21 cellular contexts compared by ENCODE assay signal in genomic region chr4:30953799-30954198, GRCh38.
DNase-seq lines count a peak whose midpoint lies in the region; ATAC-seq, FAIRE-seq and TF ChIP-seq lines count a peak whose summit lies in the region.
"Had no signal": no experiment of that assay in that cellular context is flagged by ENCODE, and none has a peak within 500 bp of the region (broad histone marks: within the 10 kb centered on the region; RNA-seq: fewer than 3 reads in every experiment).

No MANE protein-coding gene starts in this region.

- CTCF ChIA-PET in HCT116 (lab: Charles Lee) = no interaction called here
- CTCF ChIA-PET in activated CD4-positive, alpha-beta memory T cell treated with anti-CD3 and anti-CD28 coated beads for 36 hours (lab: Charles Lee) = no interaction called here

- H3K27me3 ChIP-seq in HCT116 (ENCODE audit: insufficient read depth, low read length) = no peaks in the 10 kb centered on the region

- no peak overlapping the region for H3K27ac Mint-ChIP-seq in activated CD4-positive, alpha-beta memory T cell treated with anti-CD3 and anti-CD28 coated beads for 36 hours
- H3K27ac Mint-ChIP-seq: CD4-positive, alpha-beta T cell; H9; HFFc6; IgD-negative memory B cell had no signal

- H3K36me3 ChIP-seq in HCT116 (ENCODE audit: control insufficient read depth in 1 of 2, insufficient read depth in 2 of 2, low read length in 2 of 2) = no peaks in the 10 kb centered on the region

- no TSS peak for BruUV-seq in HCT116 (replicated peaks; lab: Mats Ljungman, UMichigan)

- TF ChIP-seq POLR2A in HCT116 (IDR thresholded peaks at IDR 0.05; ENCODE audit: borderline replicate concordance, extremely low read depth, insufficient read depth, insufficient read length) = no peak

- TF ChIP-seq CTCF in HCT116 (IDR thresholded peaks at IDR 0.05 in 2 of 3, conservative IDR thresholded peaks at IDR 0.05 in 1 of 3; ENCODE audit: borderline replicate concordance in 1 of 3, insufficient read depth in 1 of 3, low read depth in 2 of 3, low read length in 2 of 3) = no peak

- POLR2A ChIA-PET in HCT116 (lab: Charles Lee) = no interaction called here
- POLR2A ChIA-PET in activated CD4-positive, alpha-beta memory T cell treated with anti-CD3 and anti-CD28 coated beads for 36 hours (lab: Charles Lee) = no interaction called here

- H3K9ac ChIP-seq in HCT116 (ENCODE audit: low read length) = peak overlapping the region; percentile 55

- no peak overlapping the region for H3K4me3 Mint-ChIP-seq in activated CD4-positive, alpha-beta memory T cell treated with anti-CD3 and anti-CD28 coated beads for 36 hours
- H3K4me3 Mint-ChIP-seq: CD4-positive, alpha-beta T cell; H9; HFFc6; IgD-negative memory B cell had no signal

- H3K36me3 Mint-ChIP-seq in activated CD4-positive, alpha-beta memory T cell treated with anti-CD3 and anti-CD28 coated beads for 36 hours = no peaks in the 10 kb centered on the region

- no peak overlapping the region for H3K4me3 ChIP-seq in HCT116 (replicated peaks in 1 of 2; ENCODE audit: low read depth in 1 of 2, low read length in 2 of 2)
- H3K4me3 ChIP-seq: GM12878 had no signal

- peak overlapping the region; percentile 94 for H3K27ac ChIP-seq in HCT116 (ENCODE audit: low read depth, low read length)
- H3K27ac ChIP-seq: C4-2B had no signal

- ATAC-seq in HCT116 = no peak
- no peak for ATAC-seq in HG03571 (IDR thresholded peaks at IDR 0.05; ENCODE audit: unreplicated experiment)
- ATAC-seq: GM12878 had no signal

- TF ChIP-seq RAD21 in HCT116 (IDR thresholded peaks at IDR 0.05; ENCODE audit: low read depth) = no peak

- FAIRE-seq in A204.1 (lab: Jason Lieb, UNC) = peak; percentile 16
- FAIRE-seq: GM12878, HTR-8/SVneo had no signal

- no peaks in the 10 kb centered on the region for H3K4me1 Mint-ChIP-seq in activated CD4-positive, alpha-beta memory T cell treated with anti-CD3 and anti-CD28 coated beads for 36 hours (ENCODE audit: low read depth)

- H3K9me3 Mint-ChIP-seq in activated CD4-positive, alpha-beta memory T cell treated with anti-CD3 and anti-CD28 coated beads for 36 hours = peaks cover 8% of the 10 kb centered on the region
- H3K9me3 Mint-ChIP-seq: H9 had no signal

- peak overlapping the region; percentile 49; the same call in 1 of the 2 replicates for H3K4me2 ChIP-seq in HCT116 (ENCODE audit: low read length)

- H3K27me3 Mint-ChIP-seq in activated CD4-positive, alpha-beta memory T cell treated with anti-CD3 and anti-CD28 coated beads for 36 hours = no peaks in the 10 kb centered on the region
- H3K27me3 Mint-ChIP-seq: CD4-positive, alpha-beta T cell; IgD-negative memory B cell had no signal

- H3K4me1 ChIP-seq in HCT116 (ENCODE audit: control insufficient read depth in 1 of 2, insufficient read depth in 2 of 2, low read length in 2 of 2) = peaks cover 77 to 93% of the 10 kb centered on the region in 2 experiments

- RAD21 ChIA-PET in HCT116 (lab: Charles Lee; ENCODE audit: low non-redundant PET in 1 of 2, low total read pairs in 2 of 2, uncharacterized antibody in 2 of 2, unreplicated experiment in 2 of 2) = no interaction called here

- intact Hi-C loops in HCT116 (cut with micrococcal nuclease) = loop anchor here (5.0 kb wide), 4 partner anchors 69 to 284 kb away; no protein-coding TSS in a partner anchor
- intact Hi-C loops in activated CD4-positive, alpha-beta memory T cell treated with anti-CD3 and anti-CD28 coated beads for 36 hours (cut with micrococcal nuclease) = no loop called here

- H2AFZ ChIP-seq in HCT116 (ENCODE audit: low read depth, low read length, poor library complexity, severe bottlenecking) = no peak overlapping the region

- DNase-seq in NCI-H1105 treated with DMSO at 0.1 percent for 48 hours (lab: John Stamatoyannopoulos, UW) (peak; percentile 32), NCI-H1105 (lab: John Stamatoyannopoulos, UW) (no peak), HCT116 (ENCODE audit: low read depth, low spot score) (no peak), NCI-H1417 treated with DMSO at 0.1 percent for 48 hours (lab: John Stamatoyannopoulos, UW) (peak; percentile 73)
- no peak for DNase-seq in activated CD4-positive, alpha-beta T cell treated with anti-CD3 and anti-CD28 coated beads for 1 hour
- DNase-seq in activated CD4-positive, alpha-beta memory T cell treated with anti-CD3 and anti-CD28 coated beads for 36 hours = no peak
- DNase-seq: 8988T; ACHN; CD4-positive, alpha-beta T cell; DMS153; DND-41; EL; H9; HFFc6; KBM-7 had no signal

- peaks cover 39% of the 10 kb centered on the region for H3K79me2 ChIP-seq in HCT116 (ENCODE audit: insufficient read depth, low read length)

- H3K9me2 ChIP-seq in HCT116 (ENCODE audit: insufficient read depth) = no peaks in the 10 kb centered on the region

- no peaks in the 10 kb centered on the region for H3K9me3 ChIP-seq in HCT116 (ENCODE audit: control insufficient read depth in 1 of 2, insufficient read depth in 1 of 2, low read depth in 1 of 2, low read length in 2 of 2)

- H4K20me1 ChIP-seq in HCT116 (ENCODE audit: insufficient read depth) = no peaks in the 10 kb centered on the region

TF ChIP-seq in HCT116, 20 proteins besides CTCF, POLR2A, EP300 and RAD21:
- peak; percentile 9; the same call in 1 of the 2 replicates for TF ChIP-seq JUND (IDR thresholded peaks at IDR 0.05)
- TF ChIP-seq POLR2AphosphoS5 (IDR thresholded peaks at IDR 0.05; ENCODE audit: low read depth, low read length) = no peak
- peak; percentile 16; the same call in 1 of the 2 replicates for TF ChIP-seq SP1 (IDR thresholded peaks at IDR 0.05; ENCODE audit: low read depth)

Comparison
In these comparisons a context has a peak if more than half of its experiments do, and no peak if none do; other contexts are left out.
1. DNase-seq: peak in NCI-H1105 treated with DMSO at 0.1 percent for 48 hours (single experiment) and NCI-H1417 treated with DMSO at 0.1 percent for 48 hours (single experiment); none in NCI-H1105 (single experiment), HCT116 (single experiment), activated CD4-positive, alpha-beta T cell treated with anti-CD3 and anti-CD28 coated beads for 1 hour (single experiment) and activated CD4-positive, alpha-beta memory T cell treated with anti-CD3 and anti-CD28 coated beads for 36 hours (single experiment).